ENCODE assay signal across 8 cellular contexts in the genomic region with DNA sequence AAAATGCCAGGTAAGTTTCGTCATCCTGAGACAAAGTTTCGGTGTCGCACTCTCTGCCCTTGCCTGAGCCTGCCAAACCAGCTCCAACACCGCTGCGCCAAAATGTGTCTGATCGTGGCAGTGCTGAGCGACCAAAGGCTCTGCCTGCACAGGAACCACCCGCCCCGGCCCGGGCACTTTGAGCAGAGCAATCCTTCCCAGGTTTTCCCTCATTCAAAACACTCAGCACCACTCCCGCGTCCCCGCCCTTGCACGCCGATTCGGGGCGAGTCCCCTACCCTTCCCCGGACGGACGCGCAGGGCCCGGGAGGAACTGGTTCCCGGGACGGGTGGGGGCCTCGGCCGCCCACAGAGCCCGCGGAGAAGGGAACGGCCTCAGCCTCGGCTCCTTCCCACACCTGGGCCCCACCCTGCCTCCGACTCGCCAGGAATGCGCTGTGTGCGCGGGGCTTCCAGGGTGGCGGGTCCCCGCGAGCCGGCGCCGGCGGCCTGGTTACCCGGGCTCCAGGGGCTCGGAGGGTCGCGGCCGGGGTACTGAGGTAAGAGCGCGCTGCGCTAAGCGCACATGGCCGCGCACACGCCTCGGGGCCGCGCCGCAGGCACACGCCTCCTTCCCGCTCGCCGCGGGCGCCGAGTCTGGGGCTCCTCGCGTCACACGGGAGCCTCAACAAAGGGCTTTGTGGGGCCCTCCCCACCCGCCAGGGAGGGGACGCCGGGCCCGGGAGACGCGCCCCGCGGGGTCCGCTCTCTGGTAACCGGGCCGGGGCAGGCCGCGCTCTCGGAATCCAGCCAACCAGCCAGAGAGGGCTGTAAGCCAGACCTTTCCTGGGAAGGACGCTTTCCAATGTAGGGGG. TPM values are rescaled to one million over a fixed set of nuclear protein-coding genes. Genes with fewer than 3 reads are reported as not detected.
A peak's percentile ranks its signal among the peaks of the same experiment; 100 is the strongest.
DNase-seq lines count a peak whose midpoint lies in the region; ATAC-seq and TF ChIP-seq lines count a peak whose summit lies in the region.

A gene with protein sequence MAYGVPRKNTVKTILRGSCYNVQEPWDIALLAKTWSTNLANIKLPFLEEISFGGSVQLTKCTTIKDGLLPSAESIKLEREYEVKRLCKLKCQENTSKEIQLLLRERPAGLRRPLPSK (minus strand): TSS at position 638 of the 854 bp plus-strand sequence. CDS start 902 bp downstream, outside the sequence.

- POLR2A ChIA-PET in AG04450 (lab: Yijun Ruan, JAX) = no interaction called here

- peaks cover 0 to 6% (median 0%) of the 10 kb centered on the region in 3 donors for H3K36me3 ChIP-seq in esophagus squamous epithelium

- H3K4me3 ChIP-seq in AG04450 (ENCODE audit: low read depth, low read length) (peak within 1 kb of the TSS; percentile 65), esophagus squamous epithelium (peak within 1 kb of the TSS; percentile 68 to 85 (median 75))

- H3K4me1 ChIP-seq in esophagus squamous epithelium = peaks cover 3 to 38% (median 4%) of the 10 kb centered on the region in 3 donors

- no peak for TF ChIP-seq CTCF in AG04450 (IDR thresholded peaks at IDR 0.05; ENCODE audit: low read depth, low read length)
- peak in 1 of 6 experiments; percentile 6 for TF ChIP-seq CTCF in esophagus squamous epithelium (IDR thresholded peaks at IDR 0.05)

- H3K9me3 ChIP-seq in AG04450 (ENCODE audit: control insufficient read depth, insufficient read depth, low read length) (no peaks in the 10 kb centered on the region; the same call in 1 of the 2 replicates), esophagus squamous epithelium (no peaks in the 10 kb centered on the region)

- H3K27me3 ChIP-seq in AG04450 (ENCODE audit: control insufficient read depth, insufficient read depth, low read length) = no peaks in the 10 kb centered on the region
- H3K27me3 ChIP-seq in esophagus squamous epithelium = no peaks in the 10 kb centered on the region

- DNase-seq in AG04450 (ENCODE audit: low read depth, low spot score) (no peak), NCI-H510A (lab: John Stamatoyannopoulos, UW) (peak; percentile 72), activated T-cell treated with anti-CD3 and anti-CD28 coated beads for 24 hours (ENCODE audit: low read depth) (peak; percentile 7), esophagus squamous epithelium (lab: John Stamatoyannopoulos, UW) (peak; percentile 6), mucosa of gallbladder (ENCODE audit: low spot score) (peak; percentile 58), substantia nigra (lab: John Stamatoyannopoulos, UW) (peak in 40 of 49 donors; percentile 5 to 82 (median 34))

- CTCF ChIA-PET in AG04450 (lab: Charles Lee) = interaction anchor here (1.1 to 3.6 kb wide), 4 partner anchors 30 to 394 kb away, joined by 4 to 125 read pairs (median 4); no protein-coding TSS in a partner anchor

- WGBS in esophagus squamous epithelium, 2 donors = 2 to 7% methylated on average over 3 to 20 of the region's 83 CpGs

- ATAC-seq in GM18511 (IDR thresholded peaks at IDR 0.05; ENCODE audit: unreplicated experiment) (peak; percentile 60), HG03139 (IDR thresholded peaks at IDR 0.05; ENCODE audit: unreplicated experiment) (peak; percentile 49)

- H3K27ac ChIP-seq in AG04450 (ENCODE audit: low read depth, low read length) = no peak within 1 kb of the TSS
- peak within 1 kb of the TSS; percentile 89 to 98 (median 94) for H3K27ac ChIP-seq in esophagus squamous epithelium
- H3K27ac ChIP-seq in substantia nigra (ENCODE audit: low read depth, low read length, poor library complexity, severe bottlenecking) = peak within 1 kb of the TSS; percentile 58

- TF ChIP-seq POLR2A in esophagus squamous epithelium (IDR thresholded peaks at IDR 0.05) = peak in 2 of 4 donors; percentile 32 to 39

- intact Hi-C loops in esophagus squamous epithelium (cut with DNase I) = no loop called here

RNA-seq across cellular contexts. Expression of the gene that starts here (rescaled TPM):
- 1.2 and 1.3 TPM in 2 replicates for polyA plus RNA-seq in AG04450 (2011; rRNA removed)
- polyA minus RNA-seq in AG04450 (2011; rRNA and poly(A)+ RNA removed) = not detected in 2 replicates
- total RNA-seq in esophagus squamous epithelium = 1 to 10 TPM; 1.3 to 5.0 (median 2.7) TPM
- total RNA-seq in mucosa of gallbladder = 0.89 TPM

Comparison
In these comparisons a context has a peak if more than half of its experiments do, and no peak if none do; other contexts are left out.
1. Peak in DNase-seq in mucosa of gallbladder; RNA of the gene not detected or under 1 TPM.